10 cellular contexts compared by ENCODE assay signal in genomic region chr2:38178556-38179419, GRCh38.
DNase-seq lines count a peak whose midpoint lies in the region; ATAC-seq and TF ChIP-seq lines count a peak whose summit lies in the region.
"Had no signal": no experiment of that assay in that cellular context is flagged by ENCODE, and none has a peak within 500 bp of the region (broad histone marks: within the 10 kb centered on the region; RNA-seq: fewer than 3 reads in every experiment).

No MANE protein-coding gene starts in this region.

- H3K27me3 ChIP-seq in ACC112 (ENCODE audit: insufficient read depth, low read length) (no peaks in the 10 kb centered on the region), RWPE2 (ENCODE audit: insufficient read depth, poor library complexity, severe bottlenecking) (no peaks in the 10 kb centered on the region), left ventricle myocardium inferior (ENCODE audit: low read depth) (no peaks in the 10 kb centered on the region)
- H3K27me3 ChIP-seq: BLaER1 had no signal

- no peaks in the 10 kb centered on the region for H3K79me2 ChIP-seq in ACC112 (ENCODE audit: control insufficient read depth, insufficient read depth, low read length, unreplicated experiment)
- H3K79me2 ChIP-seq: parathyroid adenoma had no signal

- H3K9me3 ChIP-seq in RWPE2 (ENCODE audit: severe bottlenecking) (no peaks in the 10 kb centered on the region), left ventricle myocardium inferior (replicated peaks) (no peaks in the 10 kb centered on the region)
- H3K9me3 ChIP-seq: BLaER1 had no signal

- no peaks in the 10 kb centered on the region for H3K36me3 ChIP-seq in ACC112 (ENCODE audit: insufficient read depth, low read length)
- H3K36me3 ChIP-seq in RWPE2 (ENCODE audit: low read depth): no peaks in the 10 kb centered on the region
- H3K36me3 ChIP-seq in left ventricle myocardium inferior: no peaks in the 10 kb centered on the region
- H3K36me3 ChIP-seq: BLaER1 had no signal

- peak overlapping the region; percentile 55 for H2AFZ ChIP-seq in ACC112 (ENCODE audit: low read length, unreplicated experiment)
- H2AFZ ChIP-seq: parathyroid adenoma had no signal

- H3K4me3 ChIP-seq in ACC112 (ENCODE audit: low read depth, low read length): peak overlapping the region; percentile 13; the same call in 1 of the 2 replicates
- H3K4me3 ChIP-seq in RWPE2 (ENCODE audit: severe bottlenecking): no peak overlapping the region
- no peak overlapping the region for H3K4me3 ChIP-seq in left ventricle myocardium inferior
- H3K4me3 ChIP-seq: BLaER1 had no signal

- no peak for DNase-seq in RWPE2 (ENCODE audit: low spot score)
- DNase-seq in left ventricle myocardium inferior: no peak
- peak; percentile 37 for DNase-seq in superior temporal gyrus (ENCODE audit: extremely low spot score)
- DNase-seq in 8988T: no peak
- DNase-seq in T-helper 2 cell: no peak

- no peak for TF ChIP-seq CTCF in RWPE2 (IDR thresholded peaks at IDR 0.05; ENCODE audit: poor library complexity, severe bottlenecking)
- TF ChIP-seq CTCF in left ventricle myocardium inferior (IDR thresholded peaks at IDR 0.05; ENCODE audit: borderline replicate concordance): no peak

- ATAC-seq in GM21723 (IDR thresholded peaks at IDR 0.05; ENCODE audit: unreplicated experiment): peak; percentile 71
- ATAC-seq in RWPE2 (ENCODE audit: low read depth): 0 out of 3 replicates have a peak, but pooled peaks have one; percentile 28
- no peak for ATAC-seq in HG02763 (IDR thresholded peaks at IDR 0.05; ENCODE audit: unreplicated experiment)

- intact Hi-C loops in left ventricle myocardium inferior (cut with micrococcal nuclease): no loop called here

- H3K4me1 ChIP-seq in ACC112 (ENCODE audit: control insufficient read depth, insufficient read depth, low read length, unreplicated experiment) (peaks cover 56% of the 10 kb centered on the region), RWPE2 (ENCODE audit: insufficient read depth, poor library complexity, severe bottlenecking) (peaks cover 13% of the 10 kb centered on the region), left ventricle myocardium inferior (peaks cover 24% of the 10 kb centered on the region)
- H3K4me1 ChIP-seq: BLaER1, parathyroid adenoma had no signal

- H3K27ac ChIP-seq in ACC112 (ENCODE audit: low read depth, low read length) (peak overlapping the region; percentile 92), RWPE2 (ENCODE audit: poor library complexity, severe bottlenecking) (peak overlapping the region; percentile 3), left ventricle myocardium inferior (replicated peaks) (peak overlapping the region; percentile 66)
- H3K27ac ChIP-seq: BLaER1, parathyroid adenoma had no signal

Comparison
In these comparisons a context has a peak if more than half of its experiments do, and no peak if none do; other contexts are left out.
1. H3K27ac ChIP-seq: peak in every context shown above with its lines; median percentile 92 in ACC112; 66 in left ventricle myocardium inferior; 3 in RWPE2.